ENCODE assay signal across 8 cellular contexts in the genomic region with DNA sequence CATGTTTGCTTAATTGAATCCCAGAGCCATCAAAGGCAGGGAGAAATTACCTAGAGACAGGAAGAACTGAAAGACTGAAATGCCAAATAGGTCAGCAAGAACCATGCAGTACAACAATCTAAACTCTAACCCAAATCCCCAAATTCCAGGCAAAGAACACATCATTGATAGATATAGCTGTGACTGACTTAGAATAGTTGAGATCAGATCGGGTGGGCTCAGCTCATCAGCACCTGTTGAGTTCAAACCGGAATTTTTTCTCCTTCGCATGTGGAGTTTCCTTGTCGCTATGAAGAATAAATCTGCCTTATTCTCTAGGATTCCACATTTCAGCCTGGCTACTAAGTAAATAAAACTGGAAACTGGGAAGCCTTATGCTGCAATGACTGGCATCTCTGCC. TPM values are rescaled to one million over a fixed set of nuclear protein-coding genes. Genes with fewer than 3 reads are reported as not detected.
A peak's percentile ranks its signal among the peaks of the same experiment; 100 is the strongest.
DNase-seq lines count a peak whose midpoint lies in the region; ATAC-seq and TF ChIP-seq lines count a peak whose summit lies in the region.

No MANE protein-coding gene starts in this region.

- peaks cover 10 to 47% (median 26%) of the 10 kb centered on the region in 11 experiments; a peak in 20 of 22 replicates for H4K20me1 ChIP-seq in BLaER1 treated with 17β-estradiol and CSF1 and Interleukin-3, amounts not matched to agents 10 nM and 100 nM

- peaks cover 18% of the 10 kb centered on the region for H3K27me3 Mint-ChIP-seq in endothelial cell (ENCODE audit: unreplicated experiment)

- H2AFZ ChIP-seq in neuronal stem cell (ENCODE audit: low read length), result peak overlapping the region; percentile 96

- no peak for TF ChIP-seq CTCF in endothelial cell (IDR thresholded peaks at IDR 0.05; ENCODE audit: unreplicated experiment)

- H3K36me3 ChIP-seq in BLaER1 treated with 17β-estradiol and CSF1 and Interleukin-3, amounts not matched to agents 10 nM and 100 nM, result peaks cover 0 to 22% (median 10%) of the 10 kb centered on the region in 11 experiments; a peak in 12 of 22 replicates
- H3K36me3 ChIP-seq in NT2/D1 (ENCODE audit: insufficient read depth, insufficient read length, low read length) (peaks cover 22% of the 10 kb centered on the region), neuronal stem cell (replicated peaks in 1 of 2; ENCODE audit: control insufficient read depth in 2 of 2, insufficient read depth in 2 of 2, low read length in 2 of 2) (peaks cover 0 to 13% of the 10 kb centered on the region in 2 donors)

- no peak overlapping the region for H2BK12ac ChIP-seq in neuronal stem cell (ENCODE audit: low read length)

- ATAC-seq in HG03432 (IDR thresholded peaks at IDR 0.05; ENCODE audit: unreplicated experiment) (no peak), GM19023 (IDR thresholded peaks at IDR 0.05; ENCODE audit: unreplicated experiment) (no peak)

- no peaks in the 10 kb centered on the region for H3K27me3 ChIP-seq in BLaER1 treated with 17β-estradiol and CSF1 and Interleukin-3, amounts not matched to agents 10 nM and 100 nM
- H3K27me3 ChIP-seq in NT2/D1 (ENCODE audit: insufficient read depth, insufficient read length) (peaks cover 11% of the 10 kb centered on the region), neuronal stem cell (ENCODE audit: control insufficient read depth in 3 of 3, insufficient read depth in 3 of 3, low read depth in 1 of 3, low read length in 3 of 3) (no peaks in the 10 kb centered on the region)

- no peak overlapping the region for H3K14ac ChIP-seq in neuronal stem cell (ENCODE audit: low read length)

- peak overlapping the region; percentile 88 to 97 (median 94); a peak in 20 of 22 replicates for H3K9ac ChIP-seq in BLaER1 treated with 17β-estradiol and CSF1 and Interleukin-3, amounts not matched to agents 10 nM and 100 nM
- H3K9ac ChIP-seq in NT2/D1 (ENCODE audit: insufficient read length, low read depth), result peak overlapping the region; percentile 11
- H3K9ac ChIP-seq in neuronal stem cell (ENCODE audit: low read depth, low read length, poor library complexity), result no peak overlapping the region

- peak overlapping the region in 7 of 11 experiments; percentile 92 to 97 (median 97); a peak in 10 of 22 replicates for H3K27ac ChIP-seq in BLaER1 treated with 17β-estradiol and CSF1 and Interleukin-3, amounts not matched to agents 10 nM and 100 nM
- H3K27ac ChIP-seq in neuronal stem cell (replicated peaks; ENCODE audit: low read length), result no peak overlapping the region

- DNase-seq in NT2/D1 (ENCODE audit: low read depth, low spot score) (no peak), endothelial cell (ENCODE audit: low spot score) (no peak), neuronal stem cell (ENCODE audit: low spot score) (no peak), NCI-H187 treated with DMSO at 0.1 percent for 48 hours (lab: John Stamatoyannopoulos, UW) (no peak), activated gamma-delta T cell treated with Interleukin-2 at 50 U/mL for 16 hours (no peak)

- H3K4ac ChIP-seq in neuronal stem cell (ENCODE audit: low read length), result no peak overlapping the region

- H3K4me1 Mint-ChIP-seq in endothelial cell (ENCODE audit: unreplicated experiment), result peaks cover 48% of the 10 kb centered on the region

- H3K4me3 Mint-ChIP-seq in endothelial cell (ENCODE audit: unreplicated experiment), result peak overlapping the region; percentile 99

- H2BK120ac ChIP-seq in neuronal stem cell (ENCODE audit: low read depth, low read length), result no peak overlapping the region

- H3K23ac ChIP-seq in neuronal stem cell (ENCODE audit: low read depth, low read length, poor library complexity), result no peak overlapping the region

- H3K27ac Mint-ChIP-seq in endothelial cell (ENCODE audit: unreplicated experiment), result peak overlapping the region; percentile 53

- H4K91ac ChIP-seq in neuronal stem cell (ENCODE audit: low read depth, low read length, poor library complexity), result no peak overlapping the region

- H3K9me3 Mint-ChIP-seq in endothelial cell (ENCODE audit: unreplicated experiment), result no peaks in the 10 kb centered on the region

- no peak overlapping the region for H3K18ac ChIP-seq in neuronal stem cell (ENCODE audit: low read length)

- no peaks in the 10 kb centered on the region for H3K9me3 ChIP-seq in BLaER1 treated with 17β-estradiol and CSF1 and Interleukin-3, amounts not matched to agents 10 nM and 100 nM (replicated peaks in 1 of 11)
- H3K9me3 ChIP-seq in NT2/D1 (ENCODE audit: insufficient read depth, low read length), result no peaks in the 10 kb centered on the region
- no peaks in the 10 kb centered on the region for H3K9me3 ChIP-seq in neuronal stem cell (replicated peaks in 1 of 2; ENCODE audit: control insufficient read depth in 2 of 2, insufficient read depth in 1 of 2, low read depth in 1 of 2, low read length in 2 of 2)

- H2AK5ac ChIP-seq in neuronal stem cell (ENCODE audit: low read depth, low read length), result no peak overlapping the region

- peaks cover 5% of the 10 kb centered on the region for H3K79me1 ChIP-seq in neuronal stem cell (ENCODE audit: low read depth, low read length)

- no peak overlapping the region for H2BK15ac ChIP-seq in neuronal stem cell (ENCODE audit: low read length)

- H3K36me3 Mint-ChIP-seq in endothelial cell (ENCODE audit: low read depth, unreplicated experiment), result peaks cover 16% of the 10 kb centered on the region

- H3K4me3 ChIP-seq in BLaER1 treated with 17β-estradiol and CSF1 and Interleukin-3, amounts not matched to agents 10 nM and 100 nM, result peak overlapping the region; percentile 79 to 99 (median 90)
- H3K4me3 ChIP-seq in NT2/D1 (ENCODE audit: insufficient read length, low read depth) (peak overlapping the region; percentile 90), neuronal stem cell (ENCODE audit: low read length in 2 of 2) (peak overlapping the region; percentile 90 to 98)

- H3K4me1 ChIP-seq in BLaER1 treated with 17β-estradiol and CSF1 and Interleukin-3, amounts not matched to agents 10 nM and 100 nM, result peaks cover 25 to 44% (median 36%) of the 10 kb centered on the region in 10 experiments
- H3K4me1 ChIP-seq in NT2/D1 (ENCODE audit: insufficient read depth, insufficient read length), result no peaks in the 10 kb centered on the region
- peaks cover 10 to 24% of the 10 kb centered on the region in 2 donors for H3K4me1 ChIP-seq in neuronal stem cell (ENCODE audit: control insufficient read depth in 2 of 2, insufficient read depth in 1 of 2, low read depth in 1 of 2, low read length in 2 of 2)

- peak overlapping the region; percentile 83 to 98 (median 95) for H3K4me2 ChIP-seq in BLaER1 treated with 17β-estradiol and CSF1 and Interleukin-3, amounts not matched to agents 10 nM and 100 nM
- H3K4me2 ChIP-seq in neuronal stem cell (ENCODE audit: insufficient read depth, low read length, poor library complexity, severe bottlenecking), result peak overlapping the region; percentile 78

- no peak overlapping the region for H2BK5ac ChIP-seq in neuronal stem cell (ENCODE audit: low read length)

- WGBS in neuronal stem cell (ENCODE audit: extremely low coverage in 2 of 2, insufficient read length in 2 of 2, insufficient replicate concordance in 1 of 2), 2 donors, result no CpG with 5 or more reads among the region's 4 CpGs

- no peak overlapping the region for H4K8ac ChIP-seq in neuronal stem cell (ENCODE audit: low read depth, low read length)

RNA-seq across cellular contexts. Expression of gene ANKMY2, which starts 1.4 kb away (rescaled TPM):
- total RNA-seq in endothelial cell (ENCODE audit: unreplicated experiment), result 20.5 TPM
- 46.0 TPM for polyA plus RNA-seq in neuronal stem cell (2013, experiment 1 of 2)
- 45.3 TPM for polyA plus RNA-seq in neuronal stem cell (2013, experiment 2 of 2)

RNA-seq across cellular contexts. Expression of gene BZW2, which starts 1.8 kb away (rescaled TPM):
- total RNA-seq in endothelial cell (ENCODE audit: unreplicated experiment), result 141 TPM
- polyA plus RNA-seq in neuronal stem cell (2013, experiment 1 of 2), result 113 TPM
- polyA plus RNA-seq in neuronal stem cell (2013, experiment 2 of 2), result 113 TPM
